ENCODE assay signal across 1 cellular context in genomic region chr3:27939940-27940339, GRCh38.
TF ChIP-seq lines count a peak whose summit lies in the region.

No MANE protein-coding gene starts in this region.

TF ChIP-seq in SK-N-SH treated with all-trans-retinoic acid at 6 μM for 48 hours, 23 proteins besides CTCF, POLR2A, EP300 and RAD21 (continued from another document):
- no peak for TF ChIP-seq GLIS3 (CRISPR knock-in tag; IDR thresholded peaks at IDR 0.05)
TF ChIP-seq in SK-N-SH treated with all-trans-retinoic acid at 6 μM for 48 hours: peak in this region for 0.
